In genomic region chr2:231640646-231641111, GRCh38 we compare ENCODE assay signal across 8 cellular contexts. TPM values are rescaled to one million over a fixed set of nuclear protein-coding genes. Genes with fewer than 3 reads are reported as not detected.
DNase-seq lines count a peak whose midpoint lies in the region; ATAC-seq lines count a peak whose summit lies in the region.

No MANE protein-coding gene starts in this region.

- H3K27me3 Mint-ChIP-seq in activated CD4-positive, alpha-beta memory T cell treated with anti-CD3 and anti-CD28 coated beads for 36 hours = no peaks in the 10 kb centered on the region

- H3K27me3 ChIP-seq in muscle layer of colon (ENCODE audit: control insufficient read depth in 1 of 2, insufficient read depth in 2 of 2, low read length in 2 of 2) = no peaks in the 10 kb centered on the region

- peak; percentile 60 for DNase-seq in AG08395 (ENCODE audit: low spot score)
- DNase-seq in NOMO-1 treated with DMSO at 0.1 percent for 48 hours (lab: John Stamatoyannopoulos, UW; ENCODE audit: unreplicated experiment) = peak; percentile 52
- DNase-seq in dermis microvascular lymphatic vessel endothelial cell (ENCODE audit: low read depth in 2 of 2) = peak; percentile 49 to 57
- DNase-seq in activated CD4-positive, alpha-beta memory T cell treated with anti-CD3 and anti-CD28 coated beads for 36 hours = no peak
- no peak for DNase-seq in midbrain (lab: John Stamatoyannopoulos, UW)

- CTCF ChIA-PET in activated CD4-positive, alpha-beta memory T cell treated with anti-CD3 and anti-CD28 coated beads for 36 hours (lab: Charles Lee) = interaction anchor here (0.6 kb wide), 1 partner anchor 74 kb away, joined by 3 read pairs; no protein-coding TSS in a partner anchor

- no peak overlapping the region for H3K4me3 Mint-ChIP-seq in activated CD4-positive, alpha-beta memory T cell treated with anti-CD3 and anti-CD28 coated beads for 36 hours

- no peaks in the 10 kb centered on the region for H3K9me3 Mint-ChIP-seq in activated CD4-positive, alpha-beta memory T cell treated with anti-CD3 and anti-CD28 coated beads for 36 hours

- H3K4me1 Mint-ChIP-seq in activated CD4-positive, alpha-beta memory T cell treated with anti-CD3 and anti-CD28 coated beads for 36 hours (ENCODE audit: low read depth) = peaks cover 9% of the 10 kb centered on the region

- peaks cover 27% of the 10 kb centered on the region for H3K4me1 ChIP-seq in muscle layer of colon (ENCODE audit: insufficient read depth, low read length)

- POLR2A ChIA-PET in activated CD4-positive, alpha-beta memory T cell treated with anti-CD3 and anti-CD28 coated beads for 36 hours (lab: Charles Lee) = interaction anchor here (0.5 kb wide), 1 partner anchor 975 kb away, joined by 3 read pairs; no protein-coding TSS in a partner anchor

- peak overlapping the region; percentile 24 for H3K27ac ChIP-seq in muscle layer of colon (ENCODE audit: low read depth, low read length)

- H3K36me3 ChIP-seq in muscle layer of colon (ENCODE audit: insufficient read depth, low read length) = no peaks in the 10 kb centered on the region

- no peak for ATAC-seq in GM21360 (IDR thresholded peaks at IDR 0.05; ENCODE audit: unreplicated experiment)
- no peak for ATAC-seq in HG03460 (IDR thresholded peaks at IDR 0.05; ENCODE audit: unreplicated experiment)

- no peak overlapping the region for H3K4me3 ChIP-seq in muscle layer of colon (ENCODE audit: low read depth in 1 of 2, low read length in 2 of 2)

- H3K9me3 ChIP-seq in muscle layer of colon (ENCODE audit: low read length) = no peaks in the 10 kb centered on the region

- H3K27ac Mint-ChIP-seq in activated CD4-positive, alpha-beta memory T cell treated with anti-CD3 and anti-CD28 coated beads for 36 hours = no peak overlapping the region

- intact Hi-C loops in activated CD4-positive, alpha-beta memory T cell treated with anti-CD3 and anti-CD28 coated beads for 36 hours (cut with micrococcal nuclease) = no loop called here

- no peak overlapping the region for H3K9ac ChIP-seq in muscle layer of colon (ENCODE audit: low read length)

- no peaks in the 10 kb centered on the region for H3K36me3 Mint-ChIP-seq in activated CD4-positive, alpha-beta memory T cell treated with anti-CD3 and anti-CD28 coated beads for 36 hours

RNA-seq across cellular contexts. Expression of gene TEX44, which starts 48.0 kb away (rescaled TPM):
- total RNA-seq in dermis microvascular lymphatic vessel endothelial cell = not detected in 2 replicates
- not detected for total RNA-seq in activated CD4-positive, alpha-beta memory T cell treated with anti-CD3 and anti-CD28 coated beads for 36 hours

Comparison
In these comparisons a context has a peak if more than half of its experiments do, and no peak if none do; other contexts are left out.
1. DNase-seq: peak in AG08395 (single experiment), NOMO-1 treated with DMSO at 0.1 percent for 48 hours (single experiment) and dermis microvascular lymphatic vessel endothelial cell (2 of 2); none in activated CD4-positive, alpha-beta memory T cell treated with anti-CD3 and anti-CD28 coated beads for 36 hours (single experiment) and midbrain (single experiment).